11 cellular contexts compared by ENCODE assay signal in the genomic region with DNA sequence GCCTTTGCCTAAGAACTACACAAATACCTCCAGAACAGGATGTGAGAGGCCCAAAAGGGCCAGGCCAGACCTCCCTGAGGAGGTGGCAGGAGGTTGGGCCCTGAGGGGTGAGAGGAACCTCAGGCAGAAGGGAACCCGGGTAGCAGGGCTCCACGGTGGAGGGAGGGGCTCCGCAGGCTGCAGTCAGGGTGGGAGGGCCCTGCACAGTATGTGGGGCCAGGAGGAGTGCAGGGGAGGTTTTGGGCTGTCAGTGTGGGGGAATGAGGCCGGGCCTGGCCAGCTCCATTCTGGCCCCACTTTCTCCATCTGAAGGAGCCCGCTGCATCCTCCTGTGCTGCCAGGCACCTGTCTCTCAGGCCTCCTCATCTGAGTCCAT. TPM values are rescaled to one million over a fixed set of nuclear protein-coding genes. Genes with fewer than 3 reads are reported as not detected.
DNase-seq lines count a peak whose midpoint lies in the region; TF ChIP-seq lines count a peak whose summit lies in the region.
"Had no signal": no experiment of that assay in that cellular context is flagged by ENCODE, and none has a peak within 500 bp of the region (broad histone marks: within the 10 kb centered on the region; RNA-seq: fewer than 3 reads in every experiment).

No MANE protein-coding gene starts in this region.

- peaks cover 20% of the 10 kb centered on the region for H3K36me3 Mint-ChIP-seq in MCF 10A (ENCODE audit: insufficient read depth, unreplicated experiment)
- no peaks in the 10 kb centered on the region for H3K36me3 Mint-ChIP-seq in nephron (ENCODE audit: low read depth)
- H3K36me3 Mint-ChIP-seq in CD8-positive, alpha-beta memory T cell, result no peaks in the 10 kb centered on the region

- H3K27me3 Mint-ChIP-seq in MCF 10A (ENCODE audit: insufficient read depth, unreplicated experiment) (no peaks in the 10 kb centered on the region), nephron (ENCODE audit: low read depth) (no peaks in the 10 kb centered on the region)
- H3K27me3 Mint-ChIP-seq in CD8-positive, alpha-beta memory T cell, result peaks cover 0 to 1% of the 10 kb centered on the region in 2 donors
- H3K27me3 Mint-ChIP-seq: progenitor cell of endocrine pancreas had no signal

- no peak overlapping the region for H3K4me3 ChIP-seq in CD8-positive, alpha-beta memory T cell (ENCODE audit: low read length)
- H3K4me3 ChIP-seq: ascending aorta had no signal

- H3K9me3 ChIP-seq in CD8-positive, alpha-beta memory T cell (ENCODE audit: low read length), result no peaks in the 10 kb centered on the region
- H3K9me3 ChIP-seq: ascending aorta had no signal

- no peak for TF ChIP-seq CTCF in C4-2B (conservative IDR thresholded peaks at IDR 0.05)
- no peak for TF ChIP-seq CTCF in MCF 10A (IDR thresholded peaks at IDR 0.05; ENCODE audit: unreplicated experiment)
- TF ChIP-seq CTCF in nephron (IDR thresholded peaks at IDR 0.05; ENCODE audit: unreplicated experiment in 3 of 3), result no peak

- no peaks in the 10 kb centered on the region for H3K36me3 ChIP-seq in CD8-positive, alpha-beta memory T cell (ENCODE audit: insufficient read depth, low read length)

- DNase-seq in NCI-H69 (lab: John Stamatoyannopoulos, UW) (peak; percentile 43), MCF 10A (ENCODE audit: unreplicated experiment) (no peak), D341Med (ENCODE audit: low spot score) (no peak), 8988T (no peak), NCI-H2081 (lab: John Stamatoyannopoulos, UW) (no peak)
- no peak for DNase-seq in CD8-positive, alpha-beta memory T cell
- DNase-seq: NCI-H2029 treated with DMSO at 0.1 percent for 48 hours had no signal

- intact Hi-C loops in MCF 10A (cut with micrococcal nuclease), result loop anchor here (1.0 to 2.0 kb wide), 2 partner anchors 85 to 202 kb away; no protein-coding TSS in a partner anchor

- peak overlapping the region; percentile 7 for H3K27ac Mint-ChIP-seq in MCF 10A (ENCODE audit: low read depth, unreplicated experiment)
- H3K27ac Mint-ChIP-seq in nephron, result peak overlapping the region; percentile 76 to 95 (median 92)
- H3K27ac Mint-ChIP-seq in CD8-positive, alpha-beta memory T cell, result peak overlapping the region in 3 of 8 donors; percentile 22 to 83 (median 29)
- H3K27ac Mint-ChIP-seq: progenitor cell of endocrine pancreas had no signal

- POLR2A ChIA-PET in MCF 10A (lab: Yijun Ruan, JAX), result interaction anchor here (0.6 to 12.8 kb wide), 10 partner anchors 8 to 110 kb away, joined by 3 to 399 read pairs (median 6); a partner anchor contains a TSS
- POLR2A ChIA-PET in CD8-positive, alpha-beta memory T cell (lab: Charles Lee), result interaction anchor here (0.8 kb wide), 1 partner anchor 244 kb away, joined by 3 read pairs; no protein-coding TSS in a partner anchor

- peaks cover 76% of the 10 kb centered on the region for H3K4me1 ChIP-seq in CD8-positive, alpha-beta memory T cell (ENCODE audit: insufficient read depth, low read length)

- CTCF ChIA-PET in MCF 10A (lab: Yijun Ruan, JAX), result interaction anchor here (0.6 to 6.0 kb wide), 9 partner anchors 9 to 299 kb away, joined by 3 to 52 read pairs (median 6); a partner anchor contains a TSS
- CTCF ChIA-PET in CD8-positive, alpha-beta memory T cell (lab: Charles Lee), result interaction anchor here (0.8 to 8.3 kb wide), 9 partner anchors 9 to 279 kb away, joined by 3 to 66 read pairs (median 4); a partner anchor contains a TSS

- no peaks in the 10 kb centered on the region for H3K27me3 ChIP-seq in CD8-positive, alpha-beta memory T cell (ENCODE audit: insufficient read depth, low read length, poor library complexity, severe bottlenecking)
- H3K27me3 ChIP-seq: ascending aorta had no signal

- H3K4me1 Mint-ChIP-seq in MCF 10A (ENCODE audit: insufficient read depth, unreplicated experiment) (peaks cover 32% of the 10 kb centered on the region), nephron (peaks cover 73% of the 10 kb centered on the region)
- H3K4me1 Mint-ChIP-seq in CD8-positive, alpha-beta memory T cell, result peaks cover 61 to 79% (median 70%) of the 10 kb centered on the region in 3 donors

- peak overlapping the region; percentile 91 for H3K27ac ChIP-seq in C4-2B
- H3K27ac ChIP-seq in CD8-positive, alpha-beta memory T cell (ENCODE audit: low read depth, low read length), result no peak overlapping the region

- H3K4me3 Mint-ChIP-seq in MCF 10A (ENCODE audit: unreplicated experiment), result no peak overlapping the region
- H3K4me3 Mint-ChIP-seq in nephron, result no peak overlapping the region
- H3K4me3 Mint-ChIP-seq in CD8-positive, alpha-beta memory T cell, result peak overlapping the region in 1 of 7 donors; percentile 44

- H3K9me3 Mint-ChIP-seq in MCF 10A (ENCODE audit: unreplicated experiment) (no peaks in the 10 kb centered on the region), nephron (no peaks in the 10 kb centered on the region)
- no peaks in the 10 kb centered on the region for H3K9me3 Mint-ChIP-seq in CD8-positive, alpha-beta memory T cell

- no TSS peak for BruUV-seq in MCF 10A (replicated peaks; lab: Mats Ljungman, UMichigan)

RNA-seq across cellular contexts. Expression of a gene that starts 25.9 kb away (rescaled TPM):
- 64.7 and 68.1 TPM in 2 replicates for total RNA-seq in MCF 10A (2022)
- 10 to 100 TPM; 29.4 to 30.4 TPM for total RNA-seq in CD8-positive, alpha-beta memory T cell
- polyA plus RNA-seq in CD8-positive, alpha-beta memory T cell, result 28.0 TPM

RNA-seq across cellular contexts. Expression of a gene that starts 55.1 kb away (rescaled TPM):
- total RNA-seq in MCF 10A (2022), result 698 and 872 TPM in 2 replicates
- 100 to 1,000 TPM; 144 to 156 TPM for total RNA-seq in CD8-positive, alpha-beta memory T cell
- 183 TPM for polyA plus RNA-seq in CD8-positive, alpha-beta memory T cell
